Comparison of ENCODE assay signal across 8 cellular contexts in genomic region chr16:68263559-68264127, GRCh38. TPM values are rescaled to one million over a fixed set of nuclear protein-coding genes. Genes with fewer than 3 reads are reported as not detected.
DNase-seq lines count a peak whose midpoint lies in the region; ATAC-seq and TF ChIP-seq lines count a peak whose summit lies in the region.

No MANE protein-coding gene starts in this region.

- TF ChIP-seq CTCF in Caco-2 (IDR thresholded peaks at IDR 0.05; ENCODE audit: insufficient read depth in 1 of 2, low read depth in 1 of 2, low read length in 1 of 2, severe bottlenecking in 1 of 2, unreplicated experiment in 1 of 2): no peak
- no peak for TF ChIP-seq CTCF in natural killer cell (IDR thresholded peaks at IDR 0.05)
- TF ChIP-seq CTCF in GM10266 (IDR thresholded peaks at IDR 0.05; ENCODE audit: control insufficient read depth, insufficient read depth, low read depth, missing control alignments): no peak

- no peaks in the 10 kb centered on the region for H3K27me3 ChIP-seq in Caco-2 (replicated peaks; ENCODE audit: control insufficient read depth, insufficient read depth, low read length)

- POLR2A ChIA-PET in Caco-2 (lab: Charles Lee): interaction anchor here (0.7 to 5.1 kb wide), 8 partner anchors 17 to 69 kb away, joined by 3 to 59 read pairs (median 18); partner anchors contain the start of genes ESRP2, PLA2G15, PRMT7 and SLC7A6OS

- no peaks in the 10 kb centered on the region for H3K36me3 ChIP-seq in Caco-2 (ENCODE audit: control insufficient read depth, insufficient read depth, low read length)

- no peaks in the 10 kb centered on the region for H3K9me3 Mint-ChIP-seq in Caco-2 (ENCODE audit: unreplicated experiment)
- no peaks in the 10 kb centered on the region for H3K9me3 Mint-ChIP-seq in central memory CD8-positive, alpha-beta T cell
- H3K9me3 Mint-ChIP-seq in natural killer cell: no peaks in the 10 kb centered on the region

- CTCF ChIA-PET in Caco-2 (lab: Charles Lee): interaction anchor here (0.9 to 5.5 kb wide), 13 partner anchors 9 to 179 kb away, joined by 3 to 98 read pairs (median 7); partner anchors contain the start of genes ESRP2, NFATC3, PLA2G15 and PRMT7

- no peaks in the 10 kb centered on the region for H3K9me3 ChIP-seq in Caco-2

- DNase-seq in Caco-2 (no peak), natural killer cell (no peak), GM10266 (ENCODE audit: extremely low spot score) (no peak), inferior parietal cortex (ENCODE audit: extremely low spot score) (no peak), COLO829 (ENCODE audit: low spot score) (no peak), GM19240 (ENCODE audit: insufficient read length, low spot score) (no peak)
- no peak for DNase-seq in central memory CD8-positive, alpha-beta T cell (ENCODE audit: low spot score in 2 of 2)

- intact Hi-C loops in Caco-2 (cut with micrococcal nuclease; ENCODE audit: unreplicated experiment): loop anchor here (5.0 kb wide), 1 partner anchor 34 kb away; no protein-coding TSS in a partner anchor
- intact Hi-C loops in natural killer cell (cut with micrococcal nuclease): loop anchor here (1.0 to 2.0 kb wide), 3 partner anchors 19 to 48 kb away; partner anchors contain the start of genes PLA2G15 and PRMT7

- no TSS peak for BruUV-seq in Caco-2 (replicated peaks; lab: Mats Ljungman, UMichigan)

- H3K4me3 ChIP-seq in Caco-2 (ENCODE audit: low read depth, low read length): peak overlapping the region; percentile 94

- peaks cover 37% of the 10 kb centered on the region for H3K4me1 ChIP-seq in Caco-2

- H3K4me1 Mint-ChIP-seq in Caco-2 (ENCODE audit: low read depth, unreplicated experiment) (peaks cover 31% of the 10 kb centered on the region), natural killer cell (peaks cover 25 to 43% of the 10 kb centered on the region in 2 donors)
- H3K4me1 Mint-ChIP-seq in central memory CD8-positive, alpha-beta T cell: peaks cover 40% of the 10 kb centered on the region

- H3K36me3 Mint-ChIP-seq in Caco-2 (ENCODE audit: insufficient read depth, unreplicated experiment) (peaks cover 58% of the 10 kb centered on the region), natural killer cell (no peaks in the 10 kb centered on the region)
- peaks cover 18% of the 10 kb centered on the region for H3K36me3 Mint-ChIP-seq in central memory CD8-positive, alpha-beta T cell (ENCODE audit: insufficient read depth)

- no peaks in the 10 kb centered on the region for H3K27me3 Mint-ChIP-seq in Caco-2 (ENCODE audit: insufficient read depth, unreplicated experiment)
- H3K27me3 Mint-ChIP-seq in central memory CD8-positive, alpha-beta T cell: no peaks in the 10 kb centered on the region
- H3K27me3 Mint-ChIP-seq in natural killer cell (ENCODE audit: low read depth in 2 of 2): no peaks in the 10 kb centered on the region

- peak overlapping the region; percentile 98 for H3K27ac Mint-ChIP-seq in Caco-2 (ENCODE audit: unreplicated experiment)
- H3K27ac Mint-ChIP-seq in central memory CD8-positive, alpha-beta T cell (ENCODE audit: low read depth): peak overlapping the region; percentile 97
- peak overlapping the region; percentile 95 to 100 for H3K27ac Mint-ChIP-seq in natural killer cell

- ATAC-seq in HG03571 (IDR thresholded peaks at IDR 0.05; ENCODE audit: unreplicated experiment): peak; percentile 7
- ATAC-seq in central memory CD8-positive, alpha-beta T cell (replicated peaks; ENCODE audit: extremely low read depth, poor library complexity, severe bottlenecking): peak; percentile 1
- no peak for ATAC-seq in natural killer cell

- H3K4me3 Mint-ChIP-seq in Caco-2 (ENCODE audit: unreplicated experiment): peak overlapping the region; percentile 91
- H3K4me3 Mint-ChIP-seq in central memory CD8-positive, alpha-beta T cell: peak overlapping the region; percentile 86
- peak overlapping the region; percentile 96 for H3K4me3 Mint-ChIP-seq in natural killer cell

RNA-seq across cellular contexts. Expression of gene SLC7A6, which starts 0.7 kb away (rescaled TPM):
- total RNA-seq in Caco-2 (2022): 236 and 267 TPM in 2 replicates
- total RNA-seq in natural killer cell: 10 to 100 TPM; 46.6 to 84.9 (median 69.6) TPM

RNA-seq across cellular contexts. Expression of gene PLA2G15, which starts 18.5 kb away (rescaled TPM):
- total RNA-seq in Caco-2 (2022) (33.2 and 33.4 TPM in 2 replicates), natural killer cell (10 to 100 TPM in 2 of 3 donors, 1 to 10 TPM in 1; 5.6 to 13.0 (median 12.7) TPM)

RNA-seq across cellular contexts. Expression of gene ESRP2, which starts 27.7 kb away (rescaled TPM):
- 109 and 110 TPM in 2 replicates for total RNA-seq in Caco-2 (2022)
- not detected for total RNA-seq in natural killer cell

RNA-seq across cellular contexts. Expression of gene SLC7A6OS, which starts 47.1 kb away (rescaled TPM):
- total RNA-seq in Caco-2 (2022) (34.0 and 34.2 TPM in 2 replicates), natural killer cell (10 to 100 TPM; 46.3 to 57.3 (median 56.1) TPM)

RNA-seq across cellular contexts. Expression of gene PRMT7, which starts 47.2 kb away (rescaled TPM):
- total RNA-seq in Caco-2 (2022) (156 and 166 TPM in 2 replicates), natural killer cell (10 to 100 TPM; 60.7 to 84.7 (median 68.2) TPM)

Comparison
In these comparisons a context has a peak if more than half of its experiments do, and no peak if none do; other contexts are left out.
1. ATAC-seq: peak in HG03571 (single experiment) and central memory CD8-positive, alpha-beta T cell (single experiment); none in natural killer cell (0 of 3).
2. RNA of gene ESRP2, which starts 27.7 kb away (total RNA-seq): 109 to 110 TPM in Caco-2; not detected in natural killer cell; every median in the first group is over 100 times any median in the second.
3. Peak in every context shown above with its lines, with median percentiles within 50 percentile points of each other: H3K27ac Mint-ChIP-seq and H3K4me3 Mint-ChIP-seq.